Comparison of ENCODE assay signal across 20 cellular contexts in genomic region chr2:242024751-242025355, GRCh38.
DNase-seq lines count a peak whose midpoint lies in the region; ATAC-seq and TF ChIP-seq lines count a peak whose summit lies in the region.
"Had no signal": no experiment of that assay in that cellular context is flagged by ENCODE, and none has a peak within 500 bp of the region (broad histone marks: within the 10 kb centered on the region; RNA-seq: fewer than 3 reads in every experiment).

No MANE protein-coding gene starts in this region.

- 83 to 90% methylated on average over 18 of the region's 18 CpGs for WGBS in sigmoid colon, 2 donors

- H3K27ac Mint-ChIP-seq in CD4-positive, CD25-positive, alpha-beta regulatory T cell, result peak overlapping the region in 2 of 3 donors; percentile 72 to 73
- peak overlapping the region; percentile 4 to 59 (median 38) for H3K27ac Mint-ChIP-seq in IgD-negative memory B cell
- H3K27ac Mint-ChIP-seq in endothelial cell (ENCODE audit: unreplicated experiment), result no peak overlapping the region

- H3K27ac ChIP-seq in CD4-positive, CD25-positive, alpha-beta regulatory T cell (ENCODE audit: insufficient read depth, low read length, poor library complexity, severe bottlenecking), result no peak overlapping the region
- H3K27ac ChIP-seq in sigmoid colon, result no peak overlapping the region

- no peak overlapping the region for H3K4me3 Mint-ChIP-seq in CD4-positive, CD25-positive, alpha-beta regulatory T cell
- no peak overlapping the region for H3K4me3 Mint-ChIP-seq in IgD-negative memory B cell
- H3K4me3 Mint-ChIP-seq in endothelial cell (ENCODE audit: unreplicated experiment), result peak overlapping the region; percentile 21

- H3K27me3 Mint-ChIP-seq in CD4-positive, CD25-positive, alpha-beta regulatory T cell, result peaks cover 36% of the 10 kb centered on the region
- H3K27me3 Mint-ChIP-seq in IgD-negative memory B cell, result peaks cover 37% of the 10 kb centered on the region
- peaks cover 14% of the 10 kb centered on the region for H3K27me3 Mint-ChIP-seq in endothelial cell (ENCODE audit: unreplicated experiment)

- no peaks in the 10 kb centered on the region for H3K4me1 ChIP-seq in CD4-positive, CD25-positive, alpha-beta regulatory T cell (ENCODE audit: control insufficient read depth, insufficient read depth, low read length, poor library complexity, severe bottlenecking)
- H3K4me1 ChIP-seq in sigmoid colon, result no peaks in the 10 kb centered on the region
- H3K4me1 ChIP-seq: HAP-1 had no signal

- TF ChIP-seq POLR2A in sigmoid colon (IDR thresholded peaks at IDR 0.05), result no peak

- H3K27me3 ChIP-seq in CD4-positive, CD25-positive, alpha-beta regulatory T cell (ENCODE audit: control insufficient read depth, insufficient read depth, low read length), result no peaks in the 10 kb centered on the region
- H3K27me3 ChIP-seq in sigmoid colon, result peaks cover 0 to 26% (median 6%) of the 10 kb centered on the region in 3 donors

- H3K9me3 ChIP-seq in CD4-positive, CD25-positive, alpha-beta regulatory T cell (ENCODE audit: control insufficient read depth in 2 of 2, low read length in 2 of 2), result no peaks in the 10 kb centered on the region
- no peaks in the 10 kb centered on the region for H3K9me3 ChIP-seq in sigmoid colon
- H3K9me3 ChIP-seq: HAP-1, SK-N-SH had no signal

- ATAC-seq in CD4-positive, CD25-positive, alpha-beta regulatory T cell (ENCODE audit: low read depth in 2 of 2), result no peak
- ATAC-seq: K562 had no signal

- intact Hi-C loops in sigmoid colon (cut with DNase I), result no loop called here

- H3K9me3 Mint-ChIP-seq in CD4-positive, CD25-positive, alpha-beta regulatory T cell, result peaks cover 0 to 4% (median 0%) of the 10 kb centered on the region in 7 donors
- H3K9me3 Mint-ChIP-seq in IgD-negative memory B cell, result no peaks in the 10 kb centered on the region
- no peaks in the 10 kb centered on the region for H3K9me3 Mint-ChIP-seq in endothelial cell (ENCODE audit: unreplicated experiment)

- no peak for TF ChIP-seq EP300 in sigmoid colon (IDR thresholded peaks at IDR 0.05)

- TF ChIP-seq CTCF in endothelial cell (IDR thresholded peaks at IDR 0.05; ENCODE audit: unreplicated experiment) (no peak), sigmoid colon (IDR thresholded peaks at IDR 0.05) (no peak)

- no peak overlapping the region for H3K4me3 ChIP-seq in CD4-positive, CD25-positive, alpha-beta regulatory T cell (ENCODE audit: low read depth, low read length)
- no peak overlapping the region for H3K4me3 ChIP-seq in sigmoid colon
- H3K4me3 ChIP-seq: HAP-1, K562 had no signal

- DNase-seq in CD4-positive, CD25-positive, alpha-beta regulatory T cell, result no peak
- DNase-seq in endothelial cell (ENCODE audit: low spot score) (no peak), sigmoid colon (peak; percentile 39), DMS153 (lab: John Stamatoyannopoulos, UW) (no peak), DMS53 (lab: John Stamatoyannopoulos, UW) (no peak), OCI-M2 (lab: John Stamatoyannopoulos, UW; ENCODE audit: unreplicated experiment) (no peak)
- DNase-seq: AML-193, COR-L47, DMS 273 treated with DMSO at 0.1 percent for 48 hours, GDM1, NCI-H1105, NCI-H1694, NCI-H2081 treated with DMSO at 0.1 percent for 48 hours, NCI-H774, SHP77 treated with DMSO at 0.1 percent for 48 hours, SK-N-SH had no signal

- peaks cover 0 to 22% (median 2%) of the 10 kb centered on the region in 4 donors for H3K4me1 Mint-ChIP-seq in CD4-positive, CD25-positive, alpha-beta regulatory T cell
- H3K4me1 Mint-ChIP-seq in IgD-negative memory B cell, result peaks cover 8 to 14% (median 14%) of the 10 kb centered on the region in 3 donors
- H3K4me1 Mint-ChIP-seq in endothelial cell (ENCODE audit: unreplicated experiment), result no peaks in the 10 kb centered on the region

- peaks cover 8% of the 10 kb centered on the region for H3K36me3 Mint-ChIP-seq in CD4-positive, CD25-positive, alpha-beta regulatory T cell
- H3K36me3 Mint-ChIP-seq in IgD-negative memory B cell, result no peaks in the 10 kb centered on the region
- peaks cover 10% of the 10 kb centered on the region for H3K36me3 Mint-ChIP-seq in endothelial cell (ENCODE audit: low read depth, unreplicated experiment)
- H3K36me3 Mint-ChIP-seq: CD14-positive monocyte had no signal

- H3K36me3 ChIP-seq in CD4-positive, CD25-positive, alpha-beta regulatory T cell (ENCODE audit: control insufficient read depth, insufficient read depth, low read length), result no peaks in the 10 kb centered on the region
- no peaks in the 10 kb centered on the region for H3K36me3 ChIP-seq in sigmoid colon
- H3K36me3 ChIP-seq: HAP-1 had no signal
